In genomic region chr3:131067983-131068382, GRCh38 we compare ENCODE assay signal across 19 cellular contexts. TPM values are rescaled to one million over a fixed set of nuclear protein-coding genes. Genes with fewer than 3 reads are reported as not detected.
A peak's percentile ranks its signal among the peaks of the same experiment; 100 is the strongest.
DNase-seq lines count a peak whose midpoint lies in the region; ATAC-seq lines count a peak whose summit lies in the region.
"Had no signal": no experiment of that assay in that cellular context is flagged by ENCODE, and none has a peak within 500 bp of the region (broad histone marks: within the 10 kb centered on the region; RNA-seq: fewer than 3 reads in every experiment).

No MANE protein-coding gene starts in this region.

- DNase-seq in NCI-H345 treated with DMSO at 0.1 percent for 48 hours (lab: John Stamatoyannopoulos, UW; ENCODE audit: unreplicated experiment) (peak; percentile 2), left ventricle myocardium superior (peak; percentile 36), NCI-H146 treated with DMSO at 0.1 percent for 48 hours (lab: John Stamatoyannopoulos, UW; ENCODE audit: unreplicated experiment) (no peak), superior temporal gyrus (ENCODE audit: extremely low spot score) (no peak), EL (no peak)
- DNase-seq: activated CD4-positive, alpha-beta T cell treated with anti-CD3 and anti-CD28 coated beads, Interleukin-2, amount 50 U/mL, for 1 hour; activated naive CD8-positive, alpha-beta T cell treated with anti-CD3 and anti-CD28 coated beads, Interleukin-2, amount 50 U/mL, for 24 hours; CD8-positive, alpha-beta T cell; effector memory CD4-positive, alpha-beta T cell; esophagus squamous epithelium; NCI-H2029; NCI-H774; PC-9; stimulated activated naive B cell treated with anti-CD40 and anti-IgM and Interleukin-4, amounts not matched to agents 10 μg/mL and 1 μg/mL and 100 μg/mL, for 72 hours had no signal

- intact Hi-C loops in left ventricle myocardium superior (cut with micrococcal nuclease), result no loop called here

- ATAC-seq in GM18498 (IDR thresholded peaks at IDR 0.05; ENCODE audit: unreplicated experiment) (peak; percentile 42), GM21717 (IDR thresholded peaks at IDR 0.05; ENCODE audit: unreplicated experiment) (peak; percentile 53), left ventricle myocardium superior (peak; percentile 71)
- ATAC-seq: activated naive CD8-positive, alpha-beta T cell treated with anti-CD3 and anti-CD28 coated beads, Interleukin-2, amount 50 U/mL, for 24 hours; CD8-positive, alpha-beta T cell; gastroesophageal sphincter; HepG2; natural killer cell treated with Interleukin-12 subunit alpha and Interleukin-12 subunit beta and Interleukin-15 and Interleukin-18, amount 100 ng/mL, for 72 hours; stimulated activated naive B cell treated with anti-CD40 and anti-IgM and Interleukin-4, amounts not matched to agents 10 μg/mL and 1 μg/mL and 100 μg/mL, for 72 hours had no signal

RNA-seq across cellular contexts. Expression of gene NEK11, which starts 41.3 kb away (rescaled TPM):
- total RNA-seq in left ventricle myocardium superior, result 1.2 TPM

RNA-seq across cellular contexts. Expression of gene ASTE1, which starts 41.4 kb away (rescaled TPM):
- total RNA-seq in left ventricle myocardium superior, result 3.0 TPM

Comparison
In these comparisons a context has a peak if more than half of its experiments do, and no peak if none do; other contexts are left out.
1. DNase-seq: peak in NCI-H345 treated with DMSO at 0.1 percent for 48 hours (single experiment) and left ventricle myocardium superior (single experiment); none in NCI-H146 treated with DMSO at 0.1 percent for 48 hours (single experiment), superior temporal gyrus (single experiment) and EL (single experiment).
2. Peak in every context shown above with its lines, with median percentiles within 50 percentile points of each other: ATAC-seq.